ENCODE assay signal across 8 cellular contexts in the genomic region with DNA sequence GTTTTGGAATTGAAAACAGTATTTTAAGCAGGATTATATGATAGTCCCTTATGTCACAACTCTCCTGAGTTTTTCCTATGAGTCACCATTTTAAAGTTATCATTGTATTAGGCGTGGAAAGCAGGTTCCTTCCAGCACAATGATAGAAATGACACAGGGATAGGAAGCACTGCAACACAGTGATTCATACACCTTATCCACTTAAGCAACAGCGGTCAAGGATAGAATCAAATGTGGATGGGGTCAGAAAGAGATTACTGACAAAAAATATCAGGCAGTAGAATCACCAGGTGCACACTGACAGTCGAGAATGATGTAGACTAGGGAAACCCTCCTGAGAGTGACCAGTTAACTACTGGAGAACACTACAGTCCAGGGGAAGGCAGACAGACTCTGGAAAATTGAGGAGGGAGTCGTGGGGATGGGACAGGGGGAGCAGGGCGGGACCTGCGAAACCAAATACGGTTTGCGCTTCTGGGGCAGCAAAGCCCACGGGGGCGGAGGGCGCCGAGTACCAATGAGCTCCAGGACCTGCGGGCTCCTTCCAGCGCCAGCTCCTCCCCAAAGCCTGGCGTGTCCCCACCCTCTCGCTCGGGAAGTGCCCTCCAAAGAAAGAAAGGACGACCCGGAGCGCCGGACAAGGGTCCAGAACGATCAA. TPM values are rescaled to one million over a fixed set of nuclear protein-coding genes. Genes with fewer than 3 reads are reported as not detected.
DNase-seq lines count a peak whose midpoint lies in the region; TF ChIP-seq lines count a peak whose summit lies in the region.

No MANE protein-coding gene starts in this region.

- TF ChIP-seq EP300 in transverse colon (IDR thresholded peaks at IDR 0.05; ENCODE audit: low read depth), result no peak

- in situ Hi-C loops in transverse colon (cut with MboI; ENCODE audit: low pct_ligation_motif_present in 1 of 4, low pct_unique_long_range_greater_than_20kb in 1 of 4, low sequenced_read_pairs in 3 of 4), result loop anchor here in 1 of 4 donors (10.0 kb wide), 1 partner anchor 49 kb away; no protein-coding TSS in a partner anchor

- no peak for TF ChIP-seq POLR2A in transverse colon (IDR thresholded peaks at IDR 0.05)

- peaks cover 26% of the 10 kb centered on the region for H3K36me3 Mint-ChIP-seq in activated T-cell treated with anti-CD3 and anti-CD28 coated beads, Interleukin-2, amount 50 U/mL, for 24 hours (ENCODE audit: low read depth)
- peaks cover 1% of the 10 kb centered on the region for H3K36me3 Mint-ChIP-seq in IgD-negative memory B cell

- H3K4me3 Mint-ChIP-seq in activated T-cell treated with anti-CD3 and anti-CD28 coated beads, Interleukin-2, amount 50 U/mL, for 24 hours, result peak overlapping the region; percentile 96
- H3K4me3 Mint-ChIP-seq in IgD-negative memory B cell, result peak overlapping the region; percentile 82 to 100 (median 98)

- peaks cover 47% of the 10 kb centered on the region for H3K4me1 Mint-ChIP-seq in activated T-cell treated with anti-CD3 and anti-CD28 coated beads, Interleukin-2, amount 50 U/mL, for 24 hours (ENCODE audit: low read depth)
- peaks cover 25 to 35% (median 31%) of the 10 kb centered on the region in 3 donors for H3K4me1 Mint-ChIP-seq in IgD-negative memory B cell

- H3K27ac ChIP-seq in dorsolateral prefrontal cortex (peak overlapping the region; percentile 51 to 100 (median 96)), transverse colon (peak overlapping the region; percentile 97 to 100 (median 99))

- no peak for DNase-seq in activated T-cell treated with anti-CD3 and anti-CD28 coated beads, Interleukin-2, amount 50 U/mL, for 24 hours
- no peak for DNase-seq in activated T-cell treated with anti-CD3 and anti-CD28 coated beads, Interleukin-2, amount 50 U/mL, for 48 hours
- peak; percentile 90 for DNase-seq in GOT3 (lab: John Stamatoyannopoulos, UW)
- peak; percentile 73 for DNase-seq in SHP77 treated with DMSO at 0.1 percent for 48 hours (lab: John Stamatoyannopoulos, UW)
- DNase-seq in dorsolateral prefrontal cortex, result no peak
- peak; percentile 77 to 85 for DNase-seq in lung microvascular endothelial cell (ENCODE audit: low read depth in 2 of 2)
- no peak for DNase-seq in transverse colon

- H3K27me3 ChIP-seq in dorsolateral prefrontal cortex (no peaks in the 10 kb centered on the region), transverse colon (no peaks in the 10 kb centered on the region)

- no peaks in the 10 kb centered on the region for H3K27me3 Mint-ChIP-seq in activated T-cell treated with anti-CD3 and anti-CD28 coated beads, Interleukin-2, amount 50 U/mL, for 24 hours
- no peaks in the 10 kb centered on the region for H3K27me3 Mint-ChIP-seq in IgD-negative memory B cell

- TF ChIP-seq CTCF in dorsolateral prefrontal cortex (IDR thresholded peaks at IDR 0.05 in 54 of 56, conservative IDR thresholded peaks at IDR 0.05 in 2 of 56; ENCODE audit: low read depth in 1 of 56, partially characterized antibody in 56 of 56) (peak in 1 of 56 donors; percentile 12), transverse colon (IDR thresholded peaks at IDR 0.05) (peak in 1 of 5 experiments; percentile 25)

- no peaks in the 10 kb centered on the region for H3K9me3 Mint-ChIP-seq in activated T-cell treated with anti-CD3 and anti-CD28 coated beads, Interleukin-2, amount 50 U/mL, for 24 hours
- no peaks in the 10 kb centered on the region for H3K9me3 Mint-ChIP-seq in IgD-negative memory B cell

- H3K27ac Mint-ChIP-seq in activated T-cell treated with anti-CD3 and anti-CD28 coated beads, Interleukin-2, amount 50 U/mL, for 24 hours, result peak overlapping the region; percentile 100
- H3K27ac Mint-ChIP-seq in IgD-negative memory B cell, result peak overlapping the region; percentile 81 to 99 (median 99)

- no peaks in the 10 kb centered on the region for H3K36me3 ChIP-seq in transverse colon

- intact Hi-C loops in dorsolateral prefrontal cortex (cut with DNase I) (no loop called here), transverse colon (cut with DNase I; ENCODE audit: low total_unique reads) (loop anchor here (5.0 kb wide), 1 partner anchor 42 kb away; a partner anchor contains a TSS)

- H3K9me3 ChIP-seq in transverse colon, result no peaks in the 10 kb centered on the region

- 0 to 1% methylated on average over 2 to 13 of the region's 22 CpGs for WGBS in transverse colon (ENCODE audit: low coverage in 1 of 2), 2 donors

- H3K4me3 ChIP-seq in dorsolateral prefrontal cortex, result peak overlapping the region; percentile 64 to 96 (median 82)
- H3K4me3 ChIP-seq in transverse colon, result peak overlapping the region; percentile 58 to 95 (median 78)

- peaks cover 14 to 40% (median 20%) of the 10 kb centered on the region in 4 donors for H3K4me1 ChIP-seq in transverse colon

RNA-seq across cellular contexts. Expression of a gene that starts 0.5 kb away (rescaled TPM):
- 50.2 TPM for polyA plus RNA-seq in IgD-negative memory B cell
- total RNA-seq in dorsolateral prefrontal cortex, result 10 to 100 TPM; 36.9 to 84.0 (median 53.9) TPM
- total RNA-seq in lung microvascular endothelial cell, result 20.5 and 27.6 TPM in 2 replicates
- total RNA-seq in transverse colon, result 10 to 100 TPM in 2 of 4 donors, 1 to 10 TPM in 2; 4.8 to 41.9 (median 18.5) TPM

RNA-seq across cellular contexts. Expression of a gene that starts 44.0 kb away (rescaled TPM):
- polyA plus RNA-seq in IgD-negative memory B cell, result 27.3 TPM
- 10 to 100 TPM; 31.7 to 60.9 (median 43.0) TPM for total RNA-seq in dorsolateral prefrontal cortex
- 8.1 and 11.5 TPM in 2 replicates for total RNA-seq in lung microvascular endothelial cell
- total RNA-seq in transverse colon, result 10 to 100 TPM in 2 of 4 donors, 1 to 10 TPM in 2; 2.2 to 19.1 (median 12.8) TPM

RNA-seq across cellular contexts. Expression of a gene that starts 44.2 kb away (rescaled TPM):
- polyA plus RNA-seq in IgD-negative memory B cell, result 29.5 TPM
- total RNA-seq in dorsolateral prefrontal cortex (10 to 100 TPM; 12.5 to 39.5 (median 27.0) TPM), lung microvascular endothelial cell (24.8 and 53.8 TPM in 2 replicates), transverse colon (10 to 100 TPM in 2 of 4 donors, 1 to 10 TPM in 2; 2.8 to 28.3 (median 14.4) TPM)

Comparison
In these comparisons a context has a peak if more than half of its experiments do, and no peak if none do; other contexts are left out.
1. DNase-seq: peak in GOT3 (single experiment), SHP77 treated with DMSO at 0.1 percent for 48 hours (single experiment) and lung microvascular endothelial cell (2 of 2); none in activated T-cell treated with anti-CD3 and anti-CD28 coated beads, Interleukin-2, amount 50 U/mL, for 24 hours (single experiment), activated T-cell treated with anti-CD3 and anti-CD28 coated beads, Interleukin-2, amount 50 U/mL, for 48 hours (0 of 2), dorsolateral prefrontal cortex (0 of 10) and transverse colon (single experiment).